In the genomic region with DNA sequence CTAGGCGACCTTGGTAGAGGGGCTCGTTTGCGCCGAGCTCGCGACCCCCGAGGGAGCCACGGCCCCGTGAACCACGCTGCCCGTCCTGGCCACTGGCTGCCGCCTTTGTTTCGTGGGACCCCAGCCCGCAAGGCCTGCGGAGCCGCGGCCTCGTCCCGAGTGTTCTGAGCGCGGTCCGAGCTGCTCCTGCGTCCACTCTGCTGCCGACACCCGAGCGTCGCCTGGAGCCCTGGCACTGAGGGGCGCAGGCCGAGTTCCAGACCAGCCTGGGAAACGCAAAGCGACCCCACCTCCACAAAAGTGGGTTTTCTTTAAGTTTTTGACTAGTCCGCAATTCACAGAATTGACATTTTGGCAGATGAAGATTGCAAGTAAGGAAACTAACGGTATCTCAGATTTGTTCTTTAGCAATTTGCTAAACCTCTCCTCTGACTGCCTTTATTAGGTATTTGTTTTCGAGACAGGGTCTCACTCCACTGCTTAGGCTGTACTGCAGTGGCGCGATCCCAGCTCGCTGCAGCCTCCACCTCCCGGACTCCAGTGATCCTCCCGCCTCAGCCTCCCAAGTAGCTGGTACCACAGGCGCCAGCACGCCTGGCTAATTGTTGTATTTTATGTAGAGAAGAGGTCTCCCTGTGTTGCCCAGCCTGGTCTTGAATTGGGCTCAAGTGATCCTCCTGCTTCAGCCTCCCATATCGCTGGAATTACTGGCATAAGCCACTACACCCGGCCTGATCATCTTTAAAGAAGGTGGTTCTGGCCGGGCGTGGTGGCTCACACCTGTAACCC, we compare ENCODE assay signal across 1 cellular context.
TF ChIP-seq lines count a peak whose summit lies in the region.

No MANE protein-coding gene starts in this region.

TF ChIP-seq in H1, 55 proteins besides CTCF, POLR2A, EP300 and RAD21:
- TF ChIP-seq TAF1 (IDR thresholded peaks at IDR 0.05; ENCODE audit: low read depth, low read length) (peak; percentile 35; the same call in 1 of the 2 replicates), CBX5 (IDR thresholded peaks at IDR 0.05; ENCODE audit: low read depth, low read length) (no peak), GABPA (IDR thresholded peaks at IDR 0.05; ENCODE audit: borderline replicate concordance, insufficient read depth, low read length) (peak; percentile 62; the same call in 1 of the 2 replicates)
TF ChIP-seq in H1: peak in this region for 2.
